In the genomic region with DNA sequence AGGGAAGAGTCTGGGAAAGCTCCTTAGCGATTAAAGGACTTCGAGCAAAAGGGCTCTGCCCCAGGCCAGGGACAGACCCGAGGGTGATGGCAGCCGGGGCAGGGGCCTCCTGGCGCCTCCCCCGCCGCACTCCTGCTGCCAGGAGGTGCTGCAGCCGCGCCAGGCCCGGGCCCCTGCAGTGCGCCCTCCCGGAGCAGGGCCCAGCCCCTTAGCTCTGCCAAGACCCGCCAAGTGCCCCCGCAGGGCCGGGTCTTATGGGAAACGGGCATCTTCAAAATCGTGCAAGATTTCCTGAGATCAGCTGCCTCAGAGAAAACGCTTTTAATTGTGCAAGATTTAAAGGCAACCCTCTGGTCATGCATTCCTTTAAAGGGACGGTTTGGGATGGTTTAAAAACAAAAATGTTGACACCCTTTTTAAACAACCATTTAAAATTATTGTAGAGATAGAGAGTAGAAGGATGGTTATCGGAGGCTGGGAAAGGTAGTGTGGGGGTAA, we compare ENCODE assay signal across 1 cellular context.
TF ChIP-seq lines count a peak whose summit lies in the region.

No MANE protein-coding gene starts in this region.

TF ChIP-seq in HepG2, 621 proteins besides CTCF, POLR2A, EP300 and RAD21 (continued from another document):
- TF ChIP-seq BHLHE40 (IDR thresholded peaks at IDR 0.05; ENCODE audit: low read length): no peak
- no peak for TF ChIP-seq ZNF101 (CRISPR knock-in tag; IDR thresholded peaks at IDR 0.05; ENCODE audit: borderline replicate concordance, low read depth)
- TF ChIP-seq TOE1 (CRISPR knock-in tag; IDR thresholded peaks at IDR 0.05): no peak
- 0 out of 2 replicates have a peak, but pooled peaks have one; percentile 16 for TF ChIP-seq PAX8 (CRISPR knock-in tag; IDR thresholded peaks at IDR 0.05; ENCODE audit: borderline replicate concordance)
- TF ChIP-seq, protein P1, sequence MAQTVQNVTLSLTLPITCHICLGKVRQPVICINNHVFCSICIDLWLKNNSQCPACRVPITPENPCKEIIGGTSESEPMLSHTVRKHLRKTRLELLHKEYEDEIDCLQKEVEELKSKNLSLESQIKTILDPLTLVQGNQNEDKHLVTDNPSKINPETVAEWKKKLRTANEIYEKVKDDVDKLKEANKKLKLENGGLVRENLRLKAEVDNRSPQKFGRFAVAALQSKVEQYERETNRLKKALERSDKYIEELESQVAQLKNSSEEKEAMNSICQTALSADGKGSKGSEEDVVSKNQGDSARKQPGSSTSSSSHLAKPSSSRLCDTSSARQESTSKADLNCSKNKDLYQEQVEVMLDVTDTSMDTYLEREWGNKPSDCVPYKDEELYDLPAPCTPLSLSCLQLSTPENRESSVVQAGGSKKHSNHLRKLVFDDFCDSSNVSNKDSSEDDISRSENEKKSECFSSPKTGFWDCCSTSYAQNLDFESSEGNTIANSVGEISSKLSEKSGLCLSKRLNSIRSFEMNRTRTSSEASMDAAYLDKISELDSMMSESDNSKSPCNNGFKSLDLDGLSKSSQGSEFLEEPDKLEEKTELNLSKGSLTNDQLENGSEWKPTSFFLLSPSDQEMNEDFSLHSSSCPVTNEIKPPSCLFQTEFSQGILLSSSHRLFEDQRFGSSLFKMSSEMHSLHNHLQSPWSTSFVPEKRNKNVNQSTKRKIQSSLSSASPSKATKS (CRISPR knock-in tag; IDR thresholded peaks at IDR 0.05): no peak
- TF ChIP-seq MBD4 (IDR thresholded peaks at IDR 0.05; ENCODE audit: borderline replicate concordance, low read length): no peak
- TF ChIP-seq, protein P2, sequence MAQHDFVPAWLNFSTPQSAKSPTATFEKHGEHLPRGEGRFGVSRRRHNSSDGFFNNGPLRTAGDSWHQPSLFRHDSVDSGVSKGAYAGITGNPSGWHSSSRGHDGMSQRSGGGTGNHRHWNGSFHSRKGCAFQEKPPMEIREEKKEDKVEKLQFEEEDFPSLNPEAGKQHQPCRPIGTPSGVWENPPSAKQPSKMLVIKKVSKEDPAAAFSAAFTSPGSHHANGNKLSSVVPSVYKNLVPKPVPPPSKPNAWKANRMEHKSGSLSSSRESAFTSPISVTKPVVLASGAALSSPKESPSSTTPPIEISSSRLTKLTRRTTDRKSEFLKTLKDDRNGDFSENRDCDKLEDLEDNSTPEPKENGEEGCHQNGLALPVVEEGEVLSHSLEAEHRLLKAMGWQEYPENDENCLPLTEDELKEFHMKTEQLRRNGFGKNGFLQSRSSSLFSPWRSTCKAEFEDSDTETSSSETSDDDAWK (CRISPR knock-in tag; IDR thresholded peaks at IDR 0.05): no peak
- TF ChIP-seq KLF16 (CRISPR knock-in tag; IDR thresholded peaks at IDR 0.05): no peak
- 0 out of 2 replicates have a peak, but pooled peaks have one; percentile 4 for TF ChIP-seq ZNF546 (CRISPR knock-in tag; conservative IDR thresholded peaks at IDR 0.05)
- peak; percentile 54; the same call in 1 of the 2 replicates for TF ChIP-seq ZNF782 (CRISPR knock-in tag; IDR thresholded peaks at IDR 0.05; ENCODE audit: borderline replicate concordance)
- no peak for TF ChIP-seq ZNF317 (CRISPR knock-in tag; IDR thresholded peaks at IDR 0.05)
- TF ChIP-seq SATB2 (CRISPR knock-in tag; IDR thresholded peaks at IDR 0.05): no peak
- TF ChIP-seq, protein P3, sequence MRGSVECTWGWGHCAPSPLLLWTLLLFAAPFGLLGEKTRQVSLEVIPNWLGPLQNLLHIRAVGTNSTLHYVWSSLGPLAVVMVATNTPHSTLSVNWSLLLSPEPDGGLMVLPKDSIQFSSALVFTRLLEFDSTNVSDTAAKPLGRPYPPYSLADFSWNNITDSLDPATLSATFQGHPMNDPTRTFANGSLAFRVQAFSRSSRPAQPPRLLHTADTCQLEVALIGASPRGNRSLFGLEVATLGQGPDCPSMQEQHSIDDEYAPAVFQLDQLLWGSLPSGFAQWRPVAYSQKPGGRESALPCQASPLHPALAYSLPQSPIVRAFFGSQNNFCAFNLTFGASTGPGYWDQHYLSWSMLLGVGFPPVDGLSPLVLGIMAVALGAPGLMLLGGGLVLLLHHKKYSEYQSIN (CRISPR knock-in tag; IDR thresholded peaks at IDR 0.05; ENCODE audit: borderline replicate concordance): no peak
- TF ChIP-seq PHF8 (CRISPR knock-in tag; IDR thresholded peaks at IDR 0.05): peak; percentile 12; the same call in 1 of the 2 replicates
- TF ChIP-seq ELF4 (CRISPR knock-in tag; IDR thresholded peaks at IDR 0.05; ENCODE audit: borderline replicate concordance): 0 out of 2 replicates have a peak, but pooled peaks have one; percentile 12
- no peak for TF ChIP-seq SMARCE1 (IDR thresholded peaks at IDR 0.05; ENCODE audit: borderline replicate concordance)
- TF ChIP-seq, protein P4, sequence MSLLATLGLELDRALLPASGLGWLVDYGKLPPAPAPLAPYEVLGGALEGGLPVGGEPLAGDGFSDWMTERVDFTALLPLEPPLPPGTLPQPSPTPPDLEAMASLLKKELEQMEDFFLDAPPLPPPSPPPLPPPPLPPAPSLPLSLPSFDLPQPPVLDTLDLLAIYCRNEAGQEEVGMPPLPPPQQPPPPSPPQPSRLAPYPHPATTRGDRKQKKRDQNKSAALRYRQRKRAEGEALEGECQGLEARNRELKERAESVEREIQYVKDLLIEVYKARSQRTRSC (CRISPR knock-in tag; IDR thresholded peaks at IDR 0.05; ENCODE audit: low read depth): no peak
- TF ChIP-seq, protein P5, sequence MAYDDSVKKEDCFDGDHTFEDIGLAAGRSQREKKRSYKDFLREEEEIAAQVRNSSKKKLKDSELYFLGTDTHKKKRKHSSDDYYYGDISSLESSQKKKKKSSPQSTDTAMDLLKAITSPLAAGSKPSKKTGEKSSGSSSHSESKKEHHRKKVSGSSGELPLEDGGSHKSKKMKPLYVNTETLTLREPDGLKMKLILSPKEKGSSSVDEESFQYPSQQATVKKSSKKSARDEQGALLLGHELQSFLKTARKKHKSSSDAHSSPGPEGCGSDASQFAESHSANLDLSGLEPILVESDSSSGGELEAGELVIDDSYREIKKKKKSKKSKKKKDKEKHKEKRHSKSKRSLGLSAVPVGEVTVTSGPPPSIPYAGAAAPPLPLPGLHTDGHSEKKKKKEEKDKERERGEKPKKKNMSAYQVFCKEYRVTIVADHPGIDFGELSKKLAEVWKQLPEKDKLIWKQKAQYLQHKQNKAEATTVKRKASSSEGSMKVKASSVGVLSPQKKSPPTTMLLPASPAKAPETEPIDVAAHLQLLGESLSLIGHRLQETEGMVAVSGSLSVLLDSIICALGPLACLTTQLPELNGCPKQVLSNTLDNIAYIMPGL (CRISPR knock-in tag; IDR thresholded peaks at IDR 0.05; ENCODE audit: borderline replicate concordance in 1 of 2, low read depth in 1 of 2): peak in 1 of 2 experiments; percentile 46; a peak in 2 of 4 replicates
- TF ChIP-seq ZNF253 (CRISPR knock-in tag; IDR thresholded peaks at IDR 0.05; ENCODE audit: borderline replicate concordance): no peak
